15 cellular contexts compared by ENCODE assay signal in genomic region chr5:9365501-9365900, GRCh38.
"Had no signal": no experiment of that assay in that cellular context is flagged by ENCODE, and none has a peak within 500 bp of the region (broad histone marks: within the 10 kb centered on the region; RNA-seq: fewer than 3 reads in every experiment).

No MANE protein-coding gene starts in this region.

- DNase-seq: activated CD4-positive, alpha-beta T cell treated with anti-CD3 and anti-CD28 coated beads for 48 hours; activated naive CD4-positive, alpha-beta T cell treated with anti-CD3 and anti-CD28 coated beads, Interleukin-2, amount 10 ng/mL, durations not matched to agents 7 days and 5 days; effector memory CD8-positive, alpha-beta T cell; hippocampal formation; mammary epithelial cell; naive thymus-derived CD4-positive, alpha-beta T cell; nucleus accumbens; right cardiac atrium; small intestine; stomach; T1000; WERI-Rb-1 had no signal

- H3K36me3 ChIP-seq: stomach, thoracic aorta, WERI-Rb-1 had no signal

- H3K4me1 Mint-ChIP-seq: activated T-helper 17 cell treated with anti-CD3 and anti-CD28 coated beads, Interleukin-2, amount 50 U/mL, for 72 hours; central memory CD8-positive, alpha-beta T cell had no signal

- H3K9me3 ChIP-seq: thoracic aorta had no signal

- H3K36me3 Mint-ChIP-seq: activated naive CD4-positive, alpha-beta T cell treated with anti-CD3 and anti-CD28 coated beads, Interleukin-2, amount 10 ng/mL, durations not matched to agents 7 days and 5 days; naive thymus-derived CD4-positive, alpha-beta T cell had no signal

- H3K4me3 Mint-ChIP-seq: activated naive CD4-positive, alpha-beta T cell treated with anti-CD3 and anti-CD28 coated beads, Interleukin-2, amount 10 ng/mL, durations not matched to agents 7 days and 5 days; activated T-helper 17 cell treated with anti-CD3 and anti-CD28 coated beads, Interleukin-2, amount 50 U/mL, for 72 hours; central memory CD8-positive, alpha-beta T cell; effector memory CD8-positive, alpha-beta T cell; naive thymus-derived CD4-positive, alpha-beta T cell had no signal

- H3K4me1 ChIP-seq: stomach had no signal

- ATAC-seq: activated T-helper 17 cell treated with anti-CD3 and anti-CD28 coated beads, Interleukin-2, amount 50 U/mL, for 72 hours; effector memory CD8-positive, alpha-beta T cell; naive thymus-derived CD4-positive, alpha-beta T cell had no signal

- H3K4me3 ChIP-seq: stomach, thoracic aorta had no signal

- H3K27ac ChIP-seq: stomach, thoracic aorta, WERI-Rb-1 had no signal

- H3K27me3 ChIP-seq: stomach had no signal

- H3K27me3 Mint-ChIP-seq: activated naive CD4-positive, alpha-beta T cell treated with anti-CD3 and anti-CD28 coated beads, Interleukin-2, amount 10 ng/mL, durations not matched to agents 7 days and 5 days; activated T-helper 17 cell treated with anti-CD3 and anti-CD28 coated beads, Interleukin-2, amount 50 U/mL, for 72 hours; central memory CD8-positive, alpha-beta T cell; effector memory CD8-positive, alpha-beta T cell had no signal

- H3K27ac Mint-ChIP-seq: activated naive CD4-positive, alpha-beta T cell treated with anti-CD3 and anti-CD28 coated beads, Interleukin-2, amount 10 ng/mL, durations not matched to agents 7 days and 5 days; activated T-helper 17 cell treated with anti-CD3 and anti-CD28 coated beads, Interleukin-2, amount 50 U/mL, for 72 hours; effector memory CD8-positive, alpha-beta T cell; naive thymus-derived CD4-positive, alpha-beta T cell had no signal
